In genomic region chr2:77228379-77228778, GRCh38 we compare ENCODE assay signal across 1 cellular context.
A peak's percentile ranks its signal among the peaks of the same experiment; 100 is the strongest.
TF ChIP-seq lines count a peak whose summit lies in the region.

No MANE protein-coding gene starts in this region.

TF ChIP-seq in SK-N-SH treated with all-trans-retinoic acid at 6 μM for 48 hours, 23 proteins besides CTCF, POLR2A, EP300 and RAD21 (continued from another document):
- no peak for TF ChIP-seq BACH2 (CRISPR knock-in tag; IDR thresholded peaks at IDR 0.05; ENCODE audit: borderline replicate concordance)
- no peak for TF ChIP-seq OSR1 (CRISPR knock-in tag; IDR thresholded peaks at IDR 0.05)
- no peak for TF ChIP-seq GLIS3 (CRISPR knock-in tag; IDR thresholded peaks at IDR 0.05)
- TF ChIP-seq ZNF565 (CRISPR knock-in tag; conservative IDR thresholded peaks at IDR 0.05; ENCODE audit: low read depth) = no peak
- 0 out of 2 replicates have a peak, but pooled peaks have one; percentile 24 for TF ChIP-seq ZFP3 (CRISPR knock-in tag; IDR thresholded peaks at IDR 0.05)
- 0 out of 2 replicates have a peak, but pooled peaks have one; percentile 31 for TF ChIP-seq SNAI2 (CRISPR knock-in tag; IDR thresholded peaks at IDR 0.05)
TF ChIP-seq in SK-N-SH treated with all-trans-retinoic acid at 6 μM for 48 hours: peak in this region for 4.
